In genomic region chr21:40445349-40445921, GRCh38 we compare ENCODE assay signal across 1 cellular context.
TF ChIP-seq lines count a peak whose summit lies in the region.

No MANE protein-coding gene starts in this region.

TF ChIP-seq in SK-N-SH treated with all-trans-retinoic acid at 6 μM for 48 hours, 23 proteins besides CTCF, POLR2A, EP300 and RAD21 (continued from another document):
- TF ChIP-seq CSDC2 (CRISPR knock-in tag; IDR thresholded peaks at IDR 0.05) (no peak), PPARA (CRISPR knock-in tag; IDR thresholded peaks at IDR 0.05; ENCODE audit: borderline replicate concordance) (no peak), SNAI2 (CRISPR knock-in tag; IDR thresholded peaks at IDR 0.05) (no peak), PATZ1 (CRISPR knock-in tag; IDR thresholded peaks at IDR 0.05; ENCODE audit: borderline replicate concordance) (no peak)
